In genomic region chr16:11329080-11329491, GRCh38 we compare ENCODE assay signal across 9 cellular contexts. TPM values are rescaled to one million over a fixed set of nuclear protein-coding genes. Genes with fewer than 3 reads are reported as not detected.
A peak's percentile ranks its signal among the peaks of the same experiment; 100 is the strongest.
DNase-seq lines count a peak whose midpoint lies in the region; ATAC-seq, FAIRE-seq and TF ChIP-seq lines count a peak whose summit lies in the region.
"Had no signal": no experiment of that assay in that cellular context is flagged by ENCODE, and none has a peak within 500 bp of the region (broad histone marks: within the 10 kb centered on the region; RNA-seq: fewer than 3 reads in every experiment).

No MANE protein-coding gene starts in this region.

- H3K9me3 ChIP-seq in A549, result no peaks in the 10 kb centered on the region
- no peaks in the 10 kb centered on the region for H3K9me3 ChIP-seq in PC-9 (ENCODE audit: insufficient read depth, low read depth)

- under 1% methylated on average over 6 of the region's 6 CpGs for WGBS in A549 (ENCODE audit: missing lambda C conversion rate)

- FAIRE-seq in A549 (lab: Jason Lieb, UNC), result no peak

- H3K27me3 ChIP-seq in PC-9 (ENCODE audit: insufficient read depth, low read depth), result no peaks in the 10 kb centered on the region

- peak overlapping the region; percentile 41 for H3K4me3 Mint-ChIP-seq in glutamatergic neuron (ENCODE audit: unreplicated experiment)

- no TSS peak for BruUV-seq in PC-9 (replicated peaks; lab: Mats Ljungman, UMichigan)

- peak overlapping the region; percentile 81 to 90 for H3K27ac ChIP-seq in A549
- H3K27ac ChIP-seq in PC-9, result no peak overlapping the region

- H3K27me3 Mint-ChIP-seq in glutamatergic neuron (ENCODE audit: unreplicated experiment), result peaks cover 4% of the 10 kb centered on the region

- no peak for TF ChIP-seq EP300 in A549 (IDR thresholded peaks at IDR 0.05)

- H3K9me3 Mint-ChIP-seq in glutamatergic neuron (ENCODE audit: unreplicated experiment), result peaks cover 1% of the 10 kb centered on the region

- H3F3A ChIP-seq in PC-9 (ENCODE audit: insufficient read depth, low read depth), result peaks cover 23% of the 10 kb centered on the region; the same call in 1 of the 2 replicates

- POLR2A ChIA-PET in A549 (lab: Yijun Ruan, JAX) (interaction anchor here (1.0 to 2.1 kb wide), 2 partner anchors 73 to 585 kb away, joined by 3 to 14 read pairs; partner anchors contain the start of gene SOCS1), PC-9 (lab: Charles Lee; ENCODE audit: unreplicated experiment) (no interaction called here)

- H3K4me3 ChIP-seq in A549, result peak overlapping the region; percentile 33; the same call in 2 of the 3 replicates
- peak overlapping the region; percentile 21; the same call in 1 of the 2 replicates for H3K4me3 ChIP-seq in PC-9

- TF ChIP-seq POLR2A in A549 (IDR thresholded peaks at IDR 0.05; ENCODE audit: low read length), result no peak

- H3K4me1 ChIP-seq in A549, result peaks cover 24% of the 10 kb centered on the region
- H3K4me1 ChIP-seq in PC-9 (replicated peaks; ENCODE audit: insufficient read depth), result peaks cover 22% of the 10 kb centered on the region

- no peaks in the 10 kb centered on the region for H4K20me1 ChIP-seq in PC-9 (ENCODE audit: insufficient read depth)

- H3K9me2 ChIP-seq in PC-9 (ENCODE audit: insufficient read depth), result no peaks in the 10 kb centered on the region

- DNase-seq in A549 (ENCODE audit: low read depth in 1 of 2, low spot score in 1 of 2), result peak in 1 of 2 experiments; percentile 61
- DNase-seq in PC-9, result no peak
- DNase-seq in glutamatergic neuron, result no peak
- DNase-seq in activated gamma-delta T cell treated with Interleukin-2 at 50 U/mL for 16 hours, result no peak
- no peak for DNase-seq in activated effector memory CD4-positive, alpha-beta T cell treated with Interleukin-2 at 50 U/mL for 16 hours
- no peak for DNase-seq in NCI-H446 (lab: John Stamatoyannopoulos, UW)
- DNase-seq in NCI-H1694 (lab: John Stamatoyannopoulos, UW), result no peak

- ATAC-seq in A549 (peak; percentile 48 to 58; a peak in 4 of 6 replicates), GM18868 (IDR thresholded peaks at IDR 0.05; ENCODE audit: unreplicated experiment) (peak; percentile 18)

- CTCF ChIA-PET in A549 (lab: Yijun Ruan, JAX) (interaction anchor here (0.6 to 1.9 kb wide), 7 partner anchors 9 to 365 kb away, joined by 3 to 5 read pairs (median 3); no protein-coding TSS in a partner anchor), PC-9 (lab: Charles Lee) (no interaction called here)

- H3K4me2 ChIP-seq in A549 (peak overlapping the region; percentile 97), PC-9 (peak overlapping the region; percentile 66)

- intact Hi-C loops in PC-9 (cut with micrococcal nuclease; ENCODE audit: unreplicated experiment), result loop anchor here (5.0 kb wide), 1 partner anchor 72 kb away; the partner anchor contains the start of gene SOCS1

- no peaks in the 10 kb centered on the region for H3K36me3 Mint-ChIP-seq in glutamatergic neuron (ENCODE audit: unreplicated experiment)

- no peak overlapping the region for H2AFZ ChIP-seq in PC-9

- TF ChIP-seq CTCF in A549 (IDR thresholded peaks at IDR 0.05) (no peak), PC-9 (conservative IDR thresholded peaks at IDR 0.05) (no peak), glutamatergic neuron (IDR thresholded peaks at IDR 0.05; ENCODE audit: partially characterized antibody, unreplicated experiment) (no peak)

- no peak for TF ChIP-seq RAD21 in A549 (conservative IDR thresholded peaks at IDR 0.05 in 1 of 2, IDR thresholded peaks at IDR 0.05 in 1 of 2)

- H3K27ac Mint-ChIP-seq in glutamatergic neuron (ENCODE audit: unreplicated experiment), result peak overlapping the region; percentile 56

- H3K4me1 Mint-ChIP-seq in glutamatergic neuron (ENCODE audit: low read depth, unreplicated experiment), result peaks cover 10% of the 10 kb centered on the region

- no peaks in the 10 kb centered on the region for H3K79me2 ChIP-seq in PC-9 (ENCODE audit: low read depth)

- H3K36me3 ChIP-seq in PC-9 (ENCODE audit: low read depth), result no peaks in the 10 kb centered on the region

TF ChIP-seq in A549, 52 proteins besides CTCF, POLR2A, EP300 and RAD21:
- TF ChIP-seq E2F6 (IDR thresholded peaks at IDR 0.05; ENCODE audit: borderline replicate concordance, low read depth) (no peak; the same call in 1 of the 2 replicates), MAX (IDR thresholded peaks at IDR 0.05) (0 out of 2 replicates have a peak, but pooled peaks have one; percentile 12), PHF8 (IDR thresholded peaks at IDR 0.05; ENCODE audit: borderline replicate concordance, low read depth) (no peak), FOSL2 (IDR thresholded peaks at IDR 0.05) (0 out of 2 replicates have a peak, but pooled peaks have one; percentile 10), FOSL2 (CRISPR knock-in tag; IDR thresholded peaks at IDR 0.05) (no peak), BCL3 (IDR thresholded peaks at IDR 0.05) (no peak), EHF (CRISPR knock-in tag; IDR thresholded peaks at IDR 0.05) (no peak)

RNA-seq across cellular contexts. Expression of gene RMI2, which starts 16.2 kb away (rescaled TPM):
- polyA plus RNA-seq in A549 (2011; rRNA removed) (20.3 and 24.2 TPM in 2 replicates), A549 (2017; fragmentation: RNase III; extraction: RNeasy Plus Mini Kit Qiagen cat#74134 plus additional on column Dnase treatment) (23.3 to 27.7 TPM (median 26.9 TPM) in 3 replicates)
- polyA plus RNA-seq in A549 (2012; cell fraction: cytosol; rRNA removed), result 26.4 and 29.5 TPM in 2 replicates
- 11.5 and 15.5 TPM in 2 replicates for polyA plus RNA-seq in A549 (2012; cell fraction: nucleus; rRNA removed)
- 5.7 and 7.2 TPM in 2 replicates for polyA minus RNA-seq in A549 (2011; rRNA and poly(A)+ RNA removed)
- total RNA-seq in PC-9 (2021) (29.0 and 38.0 TPM in 2 replicates), glutamatergic neuron (ENCODE audit: unreplicated experiment) (4.2 TPM)

RNA-seq across cellular contexts. Expression of gene PRM1, which starts 48.0 kb away (rescaled TPM):
- polyA plus RNA-seq in A549 (2011; rRNA removed), result not detected in 2 replicates
- polyA plus RNA-seq in A549 (2012; cell fraction: cytosol; rRNA removed), result not detected in 2 replicates
- not detected in 2 replicates for polyA plus RNA-seq in A549 (2012; cell fraction: nucleus; rRNA removed)
- not detected in 3 replicates for polyA plus RNA-seq in A549 (2017; fragmentation: RNase III; extraction: RNeasy Plus Mini Kit Qiagen cat#74134 plus additional on column Dnase treatment)
- polyA minus RNA-seq in A549 (2011; rRNA and poly(A)+ RNA removed), result not detected in 2 replicates
- total RNA-seq in PC-9 (2021), result not detected in 2 replicates
- not detected for total RNA-seq in glutamatergic neuron (ENCODE audit: unreplicated experiment)
- total RNA-seq: pulmonary artery endothelial cell had no signal

RNA-seq across cellular contexts. Expression of gene PRM2, which starts 52.8 kb away (rescaled TPM):
- polyA plus RNA-seq in A549 (2011; rRNA removed), result not detected in 2 replicates
- polyA plus RNA-seq in A549 (2012; cell fraction: cytosol; rRNA removed), result not detected in 2 replicates
- polyA plus RNA-seq in A549 (2012; cell fraction: nucleus; rRNA removed), result not detected in 2 replicates
- not detected in 3 replicates for polyA plus RNA-seq in A549 (2017; fragmentation: RNase III; extraction: RNeasy Plus Mini Kit Qiagen cat#74134 plus additional on column Dnase treatment)
- not detected in 2 replicates for polyA minus RNA-seq in A549 (2011; rRNA and poly(A)+ RNA removed)
- total RNA-seq in PC-9 (2021), result not detected in 2 replicates
- total RNA-seq in glutamatergic neuron (ENCODE audit: unreplicated experiment), result not detected
- total RNA-seq: pulmonary artery endothelial cell had no signal

RNA-seq across cellular contexts. Expression of gene PRM3, which starts 55.7 kb away (rescaled TPM):
- polyA plus RNA-seq in A549 (2011; rRNA removed) (not detected in 2 replicates), A549 (2017; fragmentation: RNase III; extraction: RNeasy Plus Mini Kit Qiagen cat#74134 plus additional on column Dnase treatment) (not detected in 3 replicates)
- polyA plus RNA-seq in A549 (2012; cell fraction: cytosol; rRNA removed), result not detected in 2 replicates
- polyA plus RNA-seq in A549 (2012; cell fraction: nucleus; rRNA removed), result not detected in 2 replicates
- not detected in 2 replicates for polyA minus RNA-seq in A549 (2011; rRNA and poly(A)+ RNA removed)
- total RNA-seq in PC-9 (2021) (not detected in 2 replicates), glutamatergic neuron (ENCODE audit: unreplicated experiment) (not detected)
- total RNA-seq: pulmonary artery endothelial cell had no signal

RNA-seq across cellular contexts. Expression of gene TNP2, which starts 60.0 kb away (rescaled TPM):
- polyA plus RNA-seq in A549 (2011; rRNA removed), result not detected in 2 replicates
- polyA plus RNA-seq in A549 (2012; cell fraction: cytosol; rRNA removed), result not detected in 2 replicates
- not detected in 2 replicates for polyA plus RNA-seq in A549 (2012; cell fraction: nucleus; rRNA removed)
- not detected in 3 replicates for polyA plus RNA-seq in A549 (2017; fragmentation: RNase III; extraction: RNeasy Plus Mini Kit Qiagen cat#74134 plus additional on column Dnase treatment)
- polyA minus RNA-seq in A549 (2011; rRNA and poly(A)+ RNA removed), result not detected in 2 replicates
- not detected in 2 replicates for total RNA-seq in PC-9 (2021)
- total RNA-seq in glutamatergic neuron (ENCODE audit: unreplicated experiment), result not detected
- total RNA-seq: pulmonary artery endothelial cell had no signal
